1 cellular context compared by ENCODE assay signal in the genomic region with DNA sequence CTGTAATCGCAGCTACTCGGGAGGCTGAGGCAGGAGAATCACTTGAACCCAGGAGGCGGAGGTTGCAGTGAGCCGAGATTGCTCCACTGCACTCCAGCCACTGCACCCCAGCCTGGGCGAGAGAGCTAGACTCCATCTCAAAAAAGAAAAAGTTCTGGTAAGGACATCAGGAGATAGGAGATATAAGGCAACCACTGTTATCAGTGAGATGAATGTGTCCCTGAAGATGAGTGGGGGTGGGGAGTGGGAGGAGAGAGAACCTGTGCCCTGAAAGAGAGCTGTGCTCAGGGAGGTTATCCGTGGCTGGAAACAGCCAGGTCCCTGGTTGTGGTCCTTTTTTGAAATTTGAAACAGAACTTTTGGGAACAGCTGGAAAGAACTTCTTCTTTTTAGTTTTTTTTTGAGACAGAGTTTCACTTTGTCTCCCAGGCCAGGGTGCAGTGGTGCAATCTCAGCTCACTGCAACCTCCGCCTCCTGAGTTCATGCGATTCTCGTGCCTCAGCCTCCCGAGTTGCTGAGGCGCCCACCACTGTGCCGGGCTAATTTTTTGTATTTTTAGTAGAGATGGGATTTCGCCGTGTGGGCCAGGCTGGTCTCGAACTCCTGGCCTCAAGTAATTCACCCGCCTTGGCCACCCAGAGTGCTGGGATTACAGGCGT.
A peak's percentile ranks its signal among the peaks of the same experiment; 100 is the strongest.
TF ChIP-seq lines count a peak whose summit lies in the region.

No MANE protein-coding gene starts in this region.

TF ChIP-seq in K562, 482 proteins besides CTCF, POLR2A, EP300 and RAD21 (continues in another document):
- TF ChIP-seq ZNF830 (CRISPR knock-in tag; IDR thresholded peaks at IDR 0.05), result no peak
- TF ChIP-seq, protein P1, sequence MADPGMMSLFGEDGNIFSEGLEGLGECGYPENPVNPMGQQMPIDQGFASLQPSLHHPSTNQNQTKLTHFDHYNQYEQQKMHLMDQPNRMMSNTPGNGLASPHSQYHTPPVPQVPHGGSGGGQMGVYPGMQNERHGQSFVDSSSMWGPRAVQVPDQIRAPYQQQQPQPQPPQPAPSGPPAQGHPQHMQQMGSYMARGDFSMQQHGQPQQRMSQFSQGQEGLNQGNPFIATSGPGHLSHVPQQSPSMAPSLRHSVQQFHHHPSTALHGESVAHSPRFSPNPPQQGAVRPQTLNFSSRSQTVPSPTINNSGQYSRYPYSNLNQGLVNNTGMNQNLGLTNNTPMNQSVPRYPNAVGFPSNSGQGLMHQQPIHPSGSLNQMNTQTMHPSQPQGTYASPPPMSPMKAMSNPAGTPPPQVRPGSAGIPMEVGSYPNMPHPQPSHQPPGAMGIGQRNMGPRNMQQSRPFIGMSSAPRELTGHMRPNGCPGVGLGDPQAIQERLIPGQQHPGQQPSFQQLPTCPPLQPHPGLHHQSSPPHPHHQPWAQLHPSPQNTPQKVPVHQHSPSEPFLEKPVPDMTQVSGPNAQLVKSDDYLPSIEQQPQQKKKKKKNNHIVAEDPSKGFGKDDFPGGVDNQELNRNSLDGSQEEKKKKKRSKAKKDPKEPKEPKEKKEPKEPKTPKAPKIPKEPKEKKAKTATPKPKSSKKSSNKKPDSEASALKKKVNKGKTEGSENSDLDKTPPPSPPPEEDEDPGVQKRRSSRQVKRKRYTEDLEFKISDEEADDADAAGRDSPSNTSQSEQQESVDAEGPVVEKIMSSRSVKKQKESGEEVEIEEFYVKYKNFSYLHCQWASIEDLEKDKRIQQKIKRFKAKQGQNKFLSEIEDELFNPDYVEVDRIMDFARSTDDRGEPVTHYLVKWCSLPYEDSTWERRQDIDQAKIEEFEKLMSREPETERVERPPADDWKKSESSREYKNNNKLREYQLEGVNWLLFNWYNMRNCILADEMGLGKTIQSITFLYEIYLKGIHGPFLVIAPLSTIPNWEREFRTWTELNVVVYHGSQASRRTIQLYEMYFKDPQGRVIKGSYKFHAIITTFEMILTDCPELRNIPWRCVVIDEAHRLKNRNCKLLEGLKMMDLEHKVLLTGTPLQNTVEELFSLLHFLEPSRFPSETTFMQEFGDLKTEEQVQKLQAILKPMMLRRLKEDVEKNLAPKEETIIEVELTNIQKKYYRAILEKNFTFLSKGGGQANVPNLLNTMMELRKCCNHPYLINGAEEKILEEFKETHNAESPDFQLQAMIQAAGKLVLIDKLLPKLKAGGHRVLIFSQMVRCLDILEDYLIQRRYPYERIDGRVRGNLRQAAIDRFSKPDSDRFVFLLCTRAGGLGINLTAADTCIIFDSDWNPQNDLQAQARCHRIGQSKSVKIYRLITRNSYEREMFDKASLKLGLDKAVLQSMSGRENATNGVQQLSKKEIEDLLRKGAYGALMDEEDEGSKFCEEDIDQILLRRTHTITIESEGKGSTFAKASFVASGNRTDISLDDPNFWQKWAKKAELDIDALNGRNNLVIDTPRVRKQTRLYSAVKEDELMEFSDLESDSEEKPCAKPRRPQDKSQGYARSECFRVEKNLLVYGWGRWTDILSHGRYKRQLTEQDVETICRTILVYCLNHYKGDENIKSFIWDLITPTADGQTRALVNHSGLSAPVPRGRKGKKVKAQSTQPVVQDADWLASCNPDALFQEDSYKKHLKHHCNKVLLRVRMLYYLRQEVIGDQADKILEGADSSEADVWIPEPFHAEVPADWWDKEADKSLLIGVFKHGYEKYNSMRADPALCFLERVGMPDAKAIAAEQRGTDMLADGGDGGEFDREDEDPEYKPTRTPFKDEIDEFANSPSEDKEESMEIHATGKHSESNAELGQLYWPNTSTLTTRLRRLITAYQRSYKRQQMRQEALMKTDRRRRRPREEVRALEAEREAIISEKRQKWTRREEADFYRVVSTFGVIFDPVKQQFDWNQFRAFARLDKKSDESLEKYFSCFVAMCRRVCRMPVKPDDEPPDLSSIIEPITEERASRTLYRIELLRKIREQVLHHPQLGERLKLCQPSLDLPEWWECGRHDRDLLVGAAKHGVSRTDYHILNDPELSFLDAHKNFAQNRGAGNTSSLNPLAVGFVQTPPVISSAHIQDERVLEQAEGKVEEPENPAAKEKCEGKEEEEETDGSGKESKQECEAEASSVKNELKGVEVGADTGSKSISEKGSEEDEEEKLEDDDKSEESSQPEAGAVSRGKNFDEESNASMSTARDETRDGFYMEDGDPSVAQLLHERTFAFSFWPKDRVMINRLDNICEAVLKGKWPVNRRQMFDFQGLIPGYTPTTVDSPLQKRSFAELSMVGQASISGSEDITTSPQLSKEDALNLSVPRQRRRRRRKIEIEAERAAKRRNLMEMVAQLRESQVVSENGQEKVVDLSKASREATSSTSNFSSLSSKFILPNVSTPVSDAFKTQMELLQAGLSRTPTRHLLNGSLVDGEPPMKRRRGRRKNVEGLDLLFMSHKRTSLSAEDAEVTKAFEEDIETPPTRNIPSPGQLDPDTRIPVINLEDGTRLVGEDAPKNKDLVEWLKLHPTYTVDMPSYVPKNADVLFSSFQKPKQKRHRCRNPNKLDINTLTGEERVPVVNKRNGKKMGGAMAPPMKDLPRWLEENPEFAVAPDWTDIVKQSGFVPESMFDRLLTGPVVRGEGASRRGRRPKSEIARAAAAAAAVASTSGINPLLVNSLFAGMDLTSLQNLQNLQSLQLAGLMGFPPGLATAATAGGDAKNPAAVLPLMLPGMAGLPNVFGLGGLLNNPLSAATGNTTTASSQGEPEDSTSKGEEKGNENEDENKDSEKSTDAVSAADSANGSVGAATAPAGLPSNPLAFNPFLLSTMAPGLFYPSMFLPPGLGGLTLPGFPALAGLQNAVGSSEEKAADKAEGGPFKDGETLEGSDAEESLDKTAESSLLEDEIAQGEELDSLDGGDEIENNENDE (IDR thresholded peaks at IDR 0.05; ENCODE audit: low read depth, low read length), result no peak
- TF ChIP-seq ZBTB1 (CRISPR knock-in tag; IDR thresholded peaks at IDR 0.05; ENCODE audit: borderline replicate concordance, low read depth), result no peak
- no peak for TF ChIP-seq CREBBP (IDR thresholded peaks at IDR 0.05; ENCODE audit: low read depth, low read length)
- TF ChIP-seq, protein P2, sequence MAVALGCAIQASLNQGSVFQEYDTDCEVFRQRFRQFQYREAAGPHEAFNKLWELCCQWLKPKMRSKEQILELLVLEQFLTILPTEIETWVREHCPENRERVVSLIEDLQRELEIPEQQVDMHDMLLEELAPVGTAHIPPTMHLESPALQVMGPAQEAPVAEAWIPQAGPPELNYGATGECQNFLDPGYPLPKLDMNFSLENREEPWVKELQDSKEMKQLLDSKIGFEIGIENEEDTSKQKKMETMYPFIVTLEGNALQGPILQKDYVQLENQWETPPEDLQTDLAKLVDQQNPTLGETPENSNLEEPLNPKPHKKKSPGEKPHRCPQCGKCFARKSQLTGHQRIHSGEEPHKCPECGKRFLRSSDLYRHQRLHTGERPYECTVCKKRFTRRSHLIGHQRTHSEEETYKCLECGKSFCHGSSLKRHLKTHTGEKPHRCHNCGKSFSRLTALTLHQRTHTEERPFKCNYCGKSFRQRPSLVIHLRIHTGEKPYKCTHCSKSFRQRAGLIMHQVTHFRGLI (CRISPR knock-in tag; IDR thresholded peaks at IDR 0.05), result no peak
- TF ChIP-seq, protein P3, sequence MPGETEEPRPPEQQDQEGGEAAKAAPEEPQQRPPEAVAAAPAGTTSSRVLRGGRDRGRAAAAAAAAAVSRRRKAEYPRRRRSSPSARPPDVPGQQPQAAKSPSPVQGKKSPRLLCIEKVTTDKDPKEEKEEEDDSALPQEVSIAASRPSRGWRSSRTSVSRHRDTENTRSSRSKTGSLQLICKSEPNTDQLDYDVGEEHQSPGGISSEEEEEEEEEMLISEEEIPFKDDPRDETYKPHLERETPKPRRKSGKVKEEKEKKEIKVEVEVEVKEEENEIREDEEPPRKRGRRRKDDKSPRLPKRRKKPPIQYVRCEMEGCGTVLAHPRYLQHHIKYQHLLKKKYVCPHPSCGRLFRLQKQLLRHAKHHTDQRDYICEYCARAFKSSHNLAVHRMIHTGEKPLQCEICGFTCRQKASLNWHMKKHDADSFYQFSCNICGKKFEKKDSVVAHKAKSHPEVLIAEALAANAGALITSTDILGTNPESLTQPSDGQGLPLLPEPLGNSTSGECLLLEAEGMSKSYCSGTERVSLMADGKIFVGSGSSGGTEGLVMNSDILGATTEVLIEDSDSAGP (CRISPR knock-in tag; IDR thresholded peaks at IDR 0.05), result no peak
- peak; percentile 83; the same call in 1 of the 2 replicates for TF ChIP-seq CTBP1 (IDR thresholded peaks at IDR 0.05; ENCODE audit: borderline replicate concordance)
- no peak for TF ChIP-seq POLR2AphosphoS2 (IDR thresholded peaks at IDR 0.05; ENCODE audit: low read length)
- TF ChIP-seq, protein P4, sequence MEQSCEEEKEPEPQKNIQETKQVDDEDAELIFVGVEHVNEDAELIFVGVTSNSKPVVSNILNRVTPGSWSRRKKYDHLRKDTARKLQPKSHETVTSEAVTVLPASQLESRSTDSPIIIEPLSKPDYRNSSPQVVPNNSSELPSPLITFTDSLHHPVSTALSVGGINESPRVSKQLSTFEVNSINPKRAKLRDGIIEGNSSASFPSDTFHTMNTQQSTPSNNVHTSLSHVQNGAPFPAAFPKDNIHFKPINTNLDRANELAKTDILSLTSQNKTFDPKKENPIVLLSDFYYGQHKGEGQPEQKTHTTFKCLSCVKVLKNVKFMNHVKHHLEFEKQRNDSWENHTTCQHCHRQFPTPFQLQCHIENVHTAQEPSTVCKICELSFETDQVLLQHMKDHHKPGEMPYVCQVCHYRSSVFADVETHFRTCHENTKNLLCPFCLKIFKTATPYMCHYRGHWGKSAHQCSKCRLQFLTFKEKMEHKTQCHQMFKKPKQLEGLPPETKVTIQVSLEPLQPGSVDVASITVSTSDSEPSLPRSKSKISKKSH (CRISPR knock-in tag; IDR thresholded peaks at IDR 0.05), result no peak
- peak; percentile 49; the same call in 1 of the 2 replicates for TF ChIP-seq POLR2AphosphoS5 (IDR thresholded peaks at IDR 0.05; ENCODE audit: control insufficient read depth, insufficient read depth, low read depth, low read length)
- TF ChIP-seq, protein P5, sequence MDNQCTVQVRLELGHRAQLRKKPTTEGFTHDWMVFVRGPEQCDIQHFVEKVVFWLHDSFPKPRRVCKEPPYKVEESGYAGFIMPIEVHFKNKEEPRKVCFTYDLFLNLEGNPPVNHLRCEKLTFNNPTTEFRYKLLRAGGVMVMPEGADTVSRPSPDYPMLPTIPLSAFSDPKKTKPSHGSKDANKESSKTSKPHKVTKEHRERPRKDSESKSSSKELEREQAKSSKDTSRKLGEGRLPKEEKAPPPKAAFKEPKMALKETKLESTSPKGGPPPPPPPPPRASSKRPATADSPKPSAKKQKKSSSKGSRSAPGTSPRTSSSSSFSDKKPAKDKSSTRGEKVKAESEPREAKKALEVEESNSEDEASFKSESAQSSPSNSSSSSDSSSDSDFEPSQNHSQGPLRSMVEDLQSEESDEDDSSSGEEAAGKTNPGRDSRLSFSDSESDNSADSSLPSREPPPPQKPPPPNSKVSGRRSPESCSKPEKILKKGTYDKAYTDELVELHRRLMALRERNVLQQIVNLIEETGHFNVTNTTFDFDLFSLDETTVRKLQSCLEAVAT (IDR thresholded peaks at IDR 0.05), result no peak
- peak; percentile 73 for TF ChIP-seq FOXM1 (IDR thresholded peaks at IDR 0.05; ENCODE audit: low read depth)
- TF ChIP-seq FOXM1 (CRISPR knock-in tag; IDR thresholded peaks at IDR 0.05; ENCODE audit: low read depth), result no peak
- TF ChIP-seq, protein P6, sequence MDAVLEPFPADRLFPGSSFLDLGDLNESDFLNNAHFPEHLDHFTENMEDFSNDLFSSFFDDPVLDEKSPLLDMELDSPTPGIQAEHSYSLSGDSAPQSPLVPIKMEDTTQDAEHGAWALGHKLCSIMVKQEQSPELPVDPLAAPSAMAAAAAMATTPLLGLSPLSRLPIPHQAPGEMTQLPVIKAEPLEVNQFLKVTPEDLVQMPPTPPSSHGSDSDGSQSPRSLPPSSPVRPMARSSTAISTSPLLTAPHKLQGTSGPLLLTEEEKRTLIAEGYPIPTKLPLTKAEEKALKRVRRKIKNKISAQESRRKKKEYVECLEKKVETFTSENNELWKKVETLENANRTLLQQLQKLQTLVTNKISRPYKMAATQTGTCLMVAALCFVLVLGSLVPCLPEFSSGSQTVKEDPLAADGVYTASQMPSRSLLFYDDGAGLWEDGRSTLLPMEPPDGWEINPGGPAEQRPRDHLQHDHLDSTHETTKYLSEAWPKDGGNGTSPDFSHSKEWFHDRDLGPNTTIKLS (IDR thresholded peaks at IDR 0.05; ENCODE audit: borderline replicate concordance, low read depth), result no peak
- no peak for TF ChIP-seq ERF (CRISPR knock-in tag; IDR thresholded peaks at IDR 0.05)
- TF ChIP-seq ZNF316 (IDR thresholded peaks at IDR 0.05), result no peak
- TF ChIP-seq GATAD2B (IDR thresholded peaks at IDR 0.05; ENCODE audit: borderline replicate concordance), result peak; percentile 39; the same call in 1 of the 2 replicates
- no peak for TF ChIP-seq SOX6 (IDR thresholded peaks at IDR 0.05)
- peak; percentile 77 for TF ChIP-seq CBFA2T2 (conservative IDR thresholded peaks at IDR 0.05)
- no peak for TF ChIP-seq SAFB2 (IDR thresholded peaks at IDR 0.05; ENCODE audit: borderline replicate concordance, low read depth, low read length, severe bottlenecking)
- TF ChIP-seq FOXK1 (CRISPR knock-in tag; IDR thresholded peaks at IDR 0.05; ENCODE audit: borderline replicate concordance), result no peak
- TF ChIP-seq SNIP1 (IDR thresholded peaks at IDR 0.05; ENCODE audit: low read depth), result no peak
- peak; percentile 42; the same call in 1 of the 2 replicates for TF ChIP-seq CREM (IDR thresholded peaks at IDR 0.05; ENCODE audit: low read depth)
- no peak for TF ChIP-seq TAF7 (tag; IDR thresholded peaks at IDR 0.05)
- TF ChIP-seq GABPB2 (CRISPR knock-in tag; conservative IDR thresholded peaks at IDR 0.05), result no peak
- no peak for TF ChIP-seq RBM14 (IDR thresholded peaks at IDR 0.05; ENCODE audit: borderline replicate concordance, insufficient read depth, low read depth, low read length)
- no peak for TF ChIP-seq PURB (CRISPR knock-in tag; IDR thresholded peaks at IDR 0.05; ENCODE audit: low read depth)
- TF ChIP-seq RHOXF2B (CRISPR knock-in tag; conservative IDR thresholded peaks at IDR 0.05), result no peak
- no peak for TF ChIP-seq SRSF7 (optimal IDR thresholded peaks at IDR 0.05; ENCODE audit: low read depth, low read length)
- TF ChIP-seq PHTF2 (CRISPR knock-in tag; IDR thresholded peaks at IDR 0.05), result no peak
- no peak for TF ChIP-seq E2F3 (CRISPR knock-in tag; IDR thresholded peaks at IDR 0.05)
- TF ChIP-seq KLF16 (IDR thresholded peaks at IDR 0.05), result peak; percentile 74
- TF ChIP-seq CEBPB (tag; IDR thresholded peaks at IDR 0.05), result 0 out of 2 replicates have a peak, but pooled peaks have one; percentile 9
- TF ChIP-seq HDAC2 (IDR thresholded peaks at IDR 0.05), result peak; percentile 72; the same call in 1 of the 2 replicates
- TF ChIP-seq EZH2 (IDR thresholded peaks at IDR 0.05; ENCODE audit: borderline replicate concordance, low read depth, low read length), result no peak
- TF ChIP-seq MTA3 (IDR thresholded peaks at IDR 0.05; ENCODE audit: borderline replicate concordance), result 0 out of 2 replicates have a peak, but pooled peaks have one; percentile 28
- no peak for TF ChIP-seq RBM17 (IDR thresholded peaks at IDR 0.05; ENCODE audit: borderline replicate concordance, low read depth, low read length)
- TF ChIP-seq, protein P7, sequence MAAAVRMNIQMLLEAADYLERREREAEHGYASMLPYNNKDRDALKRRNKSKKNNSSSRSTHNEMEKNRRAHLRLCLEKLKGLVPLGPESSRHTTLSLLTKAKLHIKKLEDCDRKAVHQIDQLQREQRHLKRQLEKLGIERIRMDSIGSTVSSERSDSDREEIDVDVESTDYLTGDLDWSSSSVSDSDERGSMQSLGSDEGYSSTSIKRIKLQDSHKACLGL (CRISPR knock-in tag; IDR thresholded peaks at IDR 0.05; ENCODE audit: borderline replicate concordance, poor library complexity, severe bottlenecking), result no peak
